In the genomic region with DNA sequence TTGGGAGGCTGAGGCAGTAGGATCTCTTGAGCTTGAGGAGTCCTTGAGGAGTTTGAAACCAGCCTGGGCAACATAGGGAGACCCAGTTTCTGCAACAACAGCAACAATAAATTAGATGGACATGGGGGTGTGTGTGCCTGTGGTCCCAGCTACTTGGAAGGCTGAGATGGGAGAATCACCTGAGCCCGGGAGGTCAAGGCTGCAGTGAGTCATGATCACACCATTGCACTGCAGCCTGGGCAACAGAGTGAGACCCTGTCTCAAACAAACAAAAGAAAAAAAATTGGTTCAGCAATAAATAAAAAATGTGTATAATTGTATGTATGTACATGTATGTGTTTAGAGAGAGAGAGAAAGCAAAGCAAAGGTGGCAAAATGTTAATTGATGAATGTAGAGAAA, we compare ENCODE assay signal across 35 cellular contexts.
"Had no signal": no experiment of that assay in that cellular context is flagged by ENCODE, and none has a peak within 500 bp of the region (broad histone marks: within the 10 kb centered on the region; RNA-seq: fewer than 3 reads in every experiment).

No MANE protein-coding gene starts in this region.

- H3K27ac ChIP-seq: ascending aorta, breast epithelium, cardiac muscle cell, colonic mucosa, esophagus muscularis mucosa, foreskin keratinocyte, gastrocnemius medialis, heart left ventricle, WERI-Rb-1 had no signal

- H3K36me3 ChIP-seq: breast epithelium, cardiac muscle cell, colonic mucosa had no signal

- DNase-seq: activated CD4-positive, alpha-beta memory T cell treated with anti-CD3 and anti-CD28 coated beads, Interleukin-2, amount 10 ng/mL, durations not matched to agents 7 days and 5 days; activated CD4-positive, alpha-beta T cell treated with anti-CD3 and anti-CD28 coated beads for 36 hours; activated CD4-positive, alpha-beta T cell treated with anti-CD3 and anti-CD28 coated beads, Interleukin-2, amount 10 ng/mL, durations not matched to agents 7 days and 5 days; activated CD4-positive, alpha-beta T cell treated with anti-CD3 and anti-CD28 coated beads, Interleukin-2, amount 50 U/mL, for 4 hours; activated CD4-positive, CD25-positive, alpha-beta regulatory T cell; activated CD4-positive, CD25-positive, alpha-beta regulatory T cell treated with anti-CD3 and anti-CD28 coated beads, Interleukin-2, amount 50 U/mL, for 72 hours; activated CD8-positive, alpha-beta memory T cell treated with anti-CD3 and anti-CD28 coated beads, Interleukin-2, amount 10 ng/mL, durations not matched to agents 7 days and 5 days; activated CD8-positive, alpha-beta memory T cell treated with anti-CD3 and anti-CD28 coated beads, Interleukin-2, amount 50 U/mL, for 4 hours; activated gamma-delta T cell; activated naive CD4-positive, alpha-beta T cell; activated naive CD4-positive, alpha-beta T cell treated with anti-CD3 and anti-CD28 coated beads, Interleukin-2, amount 10 ng/mL, durations not matched to agents 7 days and 5 days; activated naive CD8-positive, alpha-beta T cell treated with anti-CD3 and anti-CD28 coated beads, Interleukin-2, amount 10 ng/mL, durations not matched to agents 7 days and 5 days; activated T-cell treated with anti-CD3 and anti-CD28 coated beads, Interleukin-2, amount 50 U/mL, for 1 hour; activated T-cell treated with anti-CD3 and anti-CD28 coated beads, Interleukin-2, amount 50 U/mL, for 48 hours; central memory CD4-positive, alpha-beta T cell; cerebellar nuclear complex; colonic mucosa; effector memory CD4-positive, alpha-beta T cell; erythroblast; foreskin keratinocyte; gastrocnemius medialis; glutamatergic neuron; heart left ventricle; T-cell; T1000; WERI-Rb-1 had no signal

- H3K4me1 Mint-ChIP-seq: activated naive CD4-positive, alpha-beta T cell treated with anti-CD3 and anti-CD28 coated beads, Interleukin-2, amount 10 ng/mL, durations not matched to agents 7 days and 5 days had no signal

- H3K27me3 Mint-ChIP-seq: activated CD4-positive, alpha-beta memory T cell treated with anti-CD3 and anti-CD28 coated beads, Interleukin-2, amount 10 ng/mL, durations not matched to agents 7 days and 5 days; activated CD4-positive, alpha-beta T cell treated with anti-CD3 and anti-CD28 coated beads for 36 hours; activated CD4-positive, alpha-beta T cell treated with anti-CD3 and anti-CD28 coated beads, Interleukin-2, amount 10 ng/mL, durations not matched to agents 7 days and 5 days; activated CD8-positive, alpha-beta memory T cell treated with anti-CD3 and anti-CD28 coated beads, Interleukin-2, amount 10 ng/mL, durations not matched to agents 7 days and 5 days; activated naive CD4-positive, alpha-beta T cell treated with anti-CD3 and anti-CD28 coated beads, Interleukin-2, amount 10 ng/mL, durations not matched to agents 7 days and 5 days; activated naive CD8-positive, alpha-beta T cell treated with anti-CD3 and anti-CD28 coated beads, Interleukin-2, amount 10 ng/mL, durations not matched to agents 7 days and 5 days; brain; T-cell had no signal

- ATAC-seq: activated CD4-positive, alpha-beta T cell treated with anti-CD3 and anti-CD28 coated beads for 36 hours; activated CD8-positive, alpha-beta memory T cell treated with anti-CD3 and anti-CD28 coated beads, Interleukin-2, amount 10 ng/mL, durations not matched to agents 7 days and 5 days; activated naive CD4-positive, alpha-beta T cell treated with anti-CD3 and anti-CD28 coated beads, Interleukin-2, amount 50 U/mL, for 72 hours; foreskin keratinocyte; gastrocnemius medialis; heart left ventricle; T-cell had no signal

- H3K4me3 Mint-ChIP-seq: activated CD4-positive, alpha-beta memory T cell treated with anti-CD3 and anti-CD28 coated beads, Interleukin-2, amount 10 ng/mL, durations not matched to agents 7 days and 5 days; activated CD4-positive, alpha-beta T cell treated with anti-CD3 and anti-CD28 coated beads for 36 hours; activated CD4-positive, alpha-beta T cell treated with anti-CD3 and anti-CD28 coated beads, Interleukin-2, amount 10 ng/mL, durations not matched to agents 7 days and 5 days; activated CD8-positive, alpha-beta memory T cell treated with anti-CD3 and anti-CD28 coated beads, Interleukin-2, amount 10 ng/mL, durations not matched to agents 7 days and 5 days; activated naive CD4-positive, alpha-beta T cell treated with anti-CD3 and anti-CD28 coated beads, Interleukin-2, amount 10 ng/mL, durations not matched to agents 7 days and 5 days; activated naive CD8-positive, alpha-beta T cell treated with anti-CD3 and anti-CD28 coated beads, Interleukin-2, amount 10 ng/mL, durations not matched to agents 7 days and 5 days; activated T-helper 1 cell treated with anti-CD3 and anti-CD28 coated beads, Interleukin-12 subunit alpha, Interleukin-12 subunit beta, Interleukin-2, Interleukin-4 antibody, amounts not matched to agents 30 ng/mL and 10 ng/mL and 1 ng/mL, durations not matched to agents 14 hours and 24 hours and 36 hours; brain; T-cell; T-helper 1 cell treated with Interleukin-12 subunit alpha and Interleukin-12 subunit beta and Interleukin-4 antibody, amounts not matched to agents 30 μg/mL and 1 μg/mL, for 36 hours; T-helper 2 cell treated with Interferon-gamma antibody and Interleukin-4, amounts not matched to agents 5 μg/mL and 100 μg/mL, for 36 hours had no signal

- H3K4me1 ChIP-seq: ascending aorta, breast epithelium, colonic mucosa had no signal

- H3K4me3 ChIP-seq: ascending aorta, breast epithelium, cardiac muscle cell, colonic mucosa, esophagus muscularis mucosa, gastrocnemius medialis, heart left ventricle had no signal

- H3K27ac Mint-ChIP-seq: activated CD4-positive, alpha-beta memory T cell treated with anti-CD3 and anti-CD28 coated beads, Interleukin-2, amount 10 ng/mL, durations not matched to agents 7 days and 5 days; activated CD4-positive, alpha-beta T cell treated with anti-CD3 and anti-CD28 coated beads for 36 hours; activated CD4-positive, alpha-beta T cell treated with anti-CD3 and anti-CD28 coated beads, Interleukin-2, amount 10 ng/mL, durations not matched to agents 7 days and 5 days; activated CD8-positive, alpha-beta memory T cell treated with anti-CD3 and anti-CD28 coated beads, Interleukin-2, amount 10 ng/mL, durations not matched to agents 7 days and 5 days; activated naive CD4-positive, alpha-beta T cell treated with anti-CD3 and anti-CD28 coated beads, Interleukin-2, amount 10 ng/mL, durations not matched to agents 7 days and 5 days; activated naive CD4-positive, alpha-beta T cell treated with anti-CD3 and anti-CD28 coated beads, Interleukin-2, amount 50 U/mL, for 72 hours; activated naive CD8-positive, alpha-beta T cell treated with anti-CD3 and anti-CD28 coated beads, Interleukin-2, amount 10 ng/mL, durations not matched to agents 7 days and 5 days; activated T-helper 1 cell treated with anti-CD3 and anti-CD28 coated beads, Interleukin-12 subunit alpha, Interleukin-12 subunit beta, Interleukin-2, Interleukin-4 antibody, amounts not matched to agents 30 ng/mL and 10 ng/mL and 1 ng/mL, durations not matched to agents 14 hours and 24 hours and 36 hours; T-cell; T-helper 1 cell treated with Interleukin-12 subunit alpha and Interleukin-12 subunit beta and Interleukin-4 antibody, amounts not matched to agents 30 μg/mL and 1 μg/mL, for 36 hours; T-helper 2 cell treated with Interferon-gamma antibody and Interleukin-4, amounts not matched to agents 5 μg/mL and 100 μg/mL, for 36 hours had no signal

- H3K9me3 ChIP-seq: colonic mucosa, esophagus muscularis mucosa, gastrocnemius medialis had no signal
